8 cellular contexts compared by ENCODE assay signal in genomic region chr5:177497297-177498012, GRCh38. TPM values are rescaled to one million over a fixed set of nuclear protein-coding genes. Genes with fewer than 3 reads are reported as not detected.
DNase-seq lines count a peak whose midpoint lies in the region; ATAC-seq, FAIRE-seq and TF ChIP-seq lines count a peak whose summit lies in the region.

Gene PDLIM7, minus strand, starts transcription at chr5:177497604. Its CDS starts 1,092 bp downstream, at chr5:177496512.

- CTCF ChIA-PET in endothelial cell of umbilical vein (lab: Charles Lee), result interaction anchor here (0.7 to 2.5 kb wide), 7 partner anchors 20 to 131 kb away, joined by 3 to 12 read pairs (median 3); no protein-coding TSS in a partner anchor

- H3K36me3 ChIP-seq in OCI-LY3 (replicated peaks; ENCODE audit: low read depth, low read length) (no peaks in the 10 kb centered on the region), endothelial cell of umbilical vein (ENCODE audit: control insufficient read depth in 2 of 2, extremely low read depth in 1 of 2, insufficient read depth in 2 of 2, low read length in 2 of 2) (peaks cover 5 to 6% of the 10 kb centered on the region in 2 experiments)

- H3K4me2 ChIP-seq in OCI-LY3 (ENCODE audit: low read length) (peak within 1 kb of the TSS; percentile 82), endothelial cell of umbilical vein (ENCODE audit: insufficient read depth, low read length) (peak within 1 kb of the TSS; percentile 70)

- BruUV-seq in endothelial cell of umbilical vein (replicated peaks; lab: Mats Ljungman, UMichigan), result no TSS peak

- TF ChIP-seq CTCF in D721Med (IDR thresholded peaks at IDR 0.05; ENCODE audit: insufficient read depth, missing control alignments) (no peak), OCI-LY3 (IDR thresholded peaks at IDR 0.05; ENCODE audit: low read depth, low read length) (no peak), endothelial cell of umbilical vein (IDR thresholded peaks at IDR 0.05; ENCODE audit: extremely low read depth in 1 of 2, insufficient read depth in 1 of 2, low read depth in 1 of 2, low read length in 2 of 2) (no peak)

- H2AFZ ChIP-seq in OCI-LY3 (ENCODE audit: low read depth, low read length) (peak within 1 kb of the TSS; percentile 33; the same call in 1 of the 2 replicates), endothelial cell of umbilical vein (ENCODE audit: low read depth, low read length) (peak within 1 kb of the TSS; percentile 22)

- FAIRE-seq in D721Med (lab: Jason Lieb, UNC) (no peak), endothelial cell of umbilical vein (lab: Jason Lieb, UNC) (peak; percentile 98)

- H3K9me1 ChIP-seq in endothelial cell of umbilical vein (replicated peaks; ENCODE audit: control insufficient read depth, extremely low read depth, insufficient read depth, low read length), result no peaks in the 10 kb centered on the region

- DNase-seq in D721Med (ENCODE audit: insufficient read length, low spot score) (peak; percentile 100), HuH-7.5 (ENCODE audit: low spot score) (peak; percentile 100), endothelial cell of umbilical vein (ENCODE audit: low read depth, low spot score) (peak; percentile 98)
- peak; percentile 99 for DNase-seq in activated CD8-positive, alpha-beta memory T cell treated with anti-CD3 and anti-CD28 coated beads, Interleukin-2, amount 50 U/mL, for 48 hours
- DNase-seq in stimulated activated CD8-positive, alpha-beta memory T cell treated with anti-CD3 and anti-CD28 coated beads, Interleukin-4, amount 100 ng/mL, for 1 hour (ENCODE audit: low read depth in 2 of 2, low spot score in 1 of 2), result peak; percentile 84 to 90

- intact Hi-C loops in endothelial cell of umbilical vein (cut with micrococcal nuclease), result loop anchor here (1.0 to 10.0 kb wide), 6 partner anchors 12 to 963 kb away; partner anchors contain the start of genes DOK3, GRK6, N4BP3 and RNF44

- H3K79me2 ChIP-seq in OCI-LY3 (ENCODE audit: low read length) (no peaks in the 10 kb centered on the region), endothelial cell of umbilical vein (ENCODE audit: control insufficient read depth, insufficient read depth, low read length) (peaks cover 27% of the 10 kb centered on the region)

- peaks cover 28% of the 10 kb centered on the region for H3K27me3 ChIP-seq in OCI-LY3 (ENCODE audit: low read depth, low read length)
- H3K27me3 ChIP-seq in endothelial cell of umbilical vein (ENCODE audit: control insufficient read depth in 2 of 2, insufficient read depth in 2 of 2, low read length in 2 of 2), result no peaks in the 10 kb centered on the region
- H3K27me3 ChIP-seq in mononuclear cell (ENCODE audit: insufficient read depth, low read length), result no peaks in the 10 kb centered on the region

- ATAC-seq in GM21515 (IDR thresholded peaks at IDR 0.05; ENCODE audit: unreplicated experiment), result peak; percentile 68

- H3K9me3 ChIP-seq in OCI-LY3 (ENCODE audit: insufficient read depth, low read length) (no peaks in the 10 kb centered on the region), endothelial cell of umbilical vein (replicated peaks; ENCODE audit: control insufficient read depth, insufficient read depth, low read length) (no peaks in the 10 kb centered on the region), mononuclear cell (ENCODE audit: low read depth, low read length) (no peaks in the 10 kb centered on the region)

- peaks cover 12% of the 10 kb centered on the region for H4K20me1 ChIP-seq in OCI-LY3 (ENCODE audit: insufficient read depth, low read length)
- H4K20me1 ChIP-seq in endothelial cell of umbilical vein (replicated peaks; ENCODE audit: control insufficient read depth, extremely low read depth, insufficient read depth, low read length), result no peaks in the 10 kb centered on the region

- H3K4me3 ChIP-seq in OCI-LY3 (ENCODE audit: low read length) (peak within 1 kb of the TSS; percentile 82), endothelial cell of umbilical vein (replicated peaks in 1 of 3; ENCODE audit: insufficient read depth in 1 of 3, low read depth in 1 of 3, low read length in 3 of 3) (peak within 1 kb of the TSS; percentile 47 to 79 (median 74)), mononuclear cell (ENCODE audit: low read length) (peak within 1 kb of the TSS; percentile 55)

- peak within 1 kb of the TSS; percentile 50 for H3K9ac ChIP-seq in OCI-LY3 (ENCODE audit: low read length)
- peak within 1 kb of the TSS; percentile 93 for H3K9ac ChIP-seq in endothelial cell of umbilical vein (replicated peaks; ENCODE audit: extremely low read depth, insufficient read depth, low read length)

- H3K4me1 ChIP-seq in OCI-LY3 (ENCODE audit: low read length), result peaks cover 60% of the 10 kb centered on the region
- peaks cover 42% of the 10 kb centered on the region for H3K4me1 ChIP-seq in endothelial cell of umbilical vein (ENCODE audit: control insufficient read depth, extremely low read depth, insufficient read depth, low read length)
- peaks cover 75% of the 10 kb centered on the region for H3K4me1 ChIP-seq in mononuclear cell (ENCODE audit: insufficient read depth, low read length)

- dilution Hi-C loops in endothelial cell of umbilical vein (cut with MboI; ENCODE audit: extremely low pct_ligation_motif_present, low sequenced_read_pairs), result no loop called here

- no peak within 1 kb of the TSS for H3K27ac ChIP-seq in OCI-LY3 (ENCODE audit: low read length)
- peak within 1 kb of the TSS; percentile 93 for H3K27ac ChIP-seq in endothelial cell of umbilical vein (ENCODE audit: insufficient read depth, low read depth, low read length)

- peak; percentile 99 for TF ChIP-seq POLR2A in endothelial cell of umbilical vein (IDR thresholded peaks at IDR 0.05; ENCODE audit: low read depth, low read length)

- POLR2A ChIA-PET in endothelial cell of umbilical vein (lab: Charles Lee), result interaction anchor here (0.6 to 3.0 kb wide), 16 partner anchors 8 to 303 kb away, joined by 3 to 17 read pairs (median 5); partner anchors contain the start of genes DDX41, DOK3 and GRK6

TF ChIP-seq in endothelial cell of umbilical vein, 7 proteins besides CTCF, POLR2A, EP300 and RAD21:
- TF ChIP-seq MYC (IDR thresholded peaks at IDR 0.05; ENCODE audit: low read depth, low read length) (no peak), POLR2AphosphoS5 (IDR thresholded peaks at IDR 0.05; ENCODE audit: insufficient read depth, low read depth, low read length) (peak; percentile 99), EZH2 (IDR thresholded peaks at IDR 0.05; ENCODE audit: borderline replicate concordance, low read depth, low read length, severe bottlenecking) (no peak), GATA2 (IDR thresholded peaks at IDR 0.05; ENCODE audit: insufficient read depth, insufficient read length, low read depth, low read length) (no peak)

RNA-seq across cellular contexts. Expression of gene PDLIM7, which starts in this region (rescaled TPM):
- total RNA-seq in endothelial cell of umbilical vein (318 and 371 TPM in 2 replicates), mononuclear cell (19.9 TPM)
- polyA plus RNA-seq in endothelial cell of umbilical vein, result 314 and 418 TPM in 2 replicates
- 181 and 257 TPM in 2 replicates for polyA plus RNA-seq in endothelial cell of umbilical vein (2011; cell fraction: cytosol; rRNA removed)
- polyA plus RNA-seq in endothelial cell of umbilical vein (2011; cell fraction: nucleus; rRNA removed), result 815 and 843 TPM in 2 replicates
- 179 and 248 TPM in 2 replicates for polyA plus RNA-seq in endothelial cell of umbilical vein (2012)
- polyA minus RNA-seq in endothelial cell of umbilical vein, result 120 and 143 TPM in 2 replicates
- 25.4 TPM for polyA minus RNA-seq in endothelial cell of umbilical vein (2011; cell fraction: cytosol; rRNA and poly(A)+ RNA removed)
- polyA minus RNA-seq in endothelial cell of umbilical vein (2011; cell fraction: nucleus; rRNA and poly(A)+ RNA removed), result 136 and 281 TPM in 2 replicates

Comparison
In these comparisons a context has a peak if more than half of its experiments do, and no peak if none do; other contexts are left out.
1. RNA of gene PDLIM7 (total RNA-seq): 318 to 371 TPM in endothelial cell of umbilical vein; 19.9 TPM in mononuclear cell (single experiment); every median in the first group is over 10 times any median in the second.
2. Peak in every context shown above with its lines, with median percentiles within 50 percentile points of each other: DNase-seq and H3K4me3 ChIP-seq.